Comparison of ENCODE assay signal across 8 cellular contexts in the genomic region with DNA sequence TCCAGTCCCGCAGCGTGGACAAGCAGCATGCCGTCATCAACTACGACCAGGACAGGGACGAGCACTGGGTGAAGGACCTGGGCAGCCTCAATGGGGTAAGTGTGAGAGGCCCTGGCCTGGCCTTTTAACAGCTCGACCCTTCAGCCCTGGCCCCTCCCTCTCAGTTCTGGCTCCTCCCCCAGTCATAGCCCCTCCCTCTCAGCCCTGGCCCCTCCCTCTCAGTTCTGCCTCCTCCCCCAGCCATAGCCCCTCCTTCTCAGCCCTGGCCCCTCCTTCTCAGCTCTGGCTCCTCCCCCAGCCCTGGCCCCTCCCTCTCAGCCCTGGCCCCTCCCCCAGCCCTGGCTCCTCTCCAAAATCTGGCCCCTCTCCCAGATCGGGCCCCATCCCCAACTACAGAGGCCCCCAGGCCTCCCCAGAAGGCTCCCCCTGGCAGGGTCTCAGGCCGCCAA. TPM values are rescaled to one million over a fixed set of nuclear protein-coding genes. Genes with fewer than 3 reads are reported as not detected.
DNase-seq lines count a peak whose midpoint lies in the region; ATAC-seq and TF ChIP-seq lines count a peak whose summit lies in the region.

No MANE protein-coding gene starts in this region.

- H3K36me3 ChIP-seq in H7 (replicated peaks; ENCODE audit: control insufficient read depth, insufficient read depth, low read length) = peaks cover 5% of the 10 kb centered on the region

- peak; percentile 15 for DNase-seq in A172 (ENCODE audit: low spot score)
- DNase-seq in H7 = peak; percentile 98
- DNase-seq in activated CD8-positive, alpha-beta memory T cell treated with anti-CD3 and anti-CD28 coated beads, Interleukin-2, amount 50 U/mL, for 48 hours = peak; percentile 79
- peak; percentile 86 for DNase-seq in iPS-NIHi11 (ENCODE audit: low spot score)
- no peak for DNase-seq in cortex of kidney (lab: John Stamatoyannopoulos, UW)
- DNase-seq in NOMO-1 (lab: John Stamatoyannopoulos, UW; ENCODE audit: unreplicated experiment in 2 of 2) = no peak
- DNase-seq in omental fat pad (ENCODE audit: low spot score) = no peak
- DNase-seq in NCI-H2171 treated with DMSO at 0.1 percent for 48 hours (lab: John Stamatoyannopoulos, UW) = no peak

- ATAC-seq in omental fat pad (ENCODE audit: low FRiP score) = no peak

- no peak for TF ChIP-seq CTCF in omental fat pad (IDR thresholded peaks at IDR 0.05)

- H3K27me3 ChIP-seq in H7 (ENCODE audit: control insufficient read depth, insufficient read depth, low read length) = no peaks in the 10 kb centered on the region

- no peak overlapping the region for H3K4me3 ChIP-seq in H7 (ENCODE audit: insufficient read depth, low read depth, low read length)

RNA-seq across cellular contexts. Expression of a gene that starts 11.2 kb away (rescaled TPM):
- total RNA-seq in A172 (2014; rRNA removed; shearing (Covaris generic)) = 9.8 and 11.2 TPM in 2 replicates
- total RNA-seq in H7 (2014; rRNA removed; shearing (Covaris generic)) = 20.8 and 21.4 TPM in 2 replicates
- total RNA-seq in omental fat pad = 10 to 100 TPM in 3 of 4 donors, 1 to 10 TPM in 1; 5.5 to 29.3 (median 13.0) TPM

RNA-seq across cellular contexts. Expression of a gene that starts 48.4 kb away (rescaled TPM):
- not detected in 2 replicates for total RNA-seq in A172 (2014; rRNA removed; shearing (Covaris generic))
- total RNA-seq in H7 (2014; rRNA removed; shearing (Covaris generic)) = 0.11 TPM in 1 of 2 replicates, not detected in the other
- under 1 TPM in 3 of 4 donors, not detected in 1; under 0.01 to 0.37 (median 0.16) TPM for total RNA-seq in omental fat pad

Comparison
In these comparisons a context has a peak if more than half of its experiments do, and no peak if none do; other contexts are left out.
1. DNase-seq: peak in A172 (single experiment), H7 (single experiment), activated CD8-positive, alpha-beta memory T cell treated with anti-CD3 and anti-CD28 coated beads, Interleukin-2, amount 50 U/mL, for 48 hours (single experiment) and iPS-NIHi11 (single experiment); none in cortex of kidney (single experiment), NOMO-1 (0 of 2), omental fat pad (single experiment) and NCI-H2171 treated with DMSO at 0.1 percent for 48 hours (single experiment).